18 cellular contexts compared by ENCODE assay signal in the genomic region with DNA sequence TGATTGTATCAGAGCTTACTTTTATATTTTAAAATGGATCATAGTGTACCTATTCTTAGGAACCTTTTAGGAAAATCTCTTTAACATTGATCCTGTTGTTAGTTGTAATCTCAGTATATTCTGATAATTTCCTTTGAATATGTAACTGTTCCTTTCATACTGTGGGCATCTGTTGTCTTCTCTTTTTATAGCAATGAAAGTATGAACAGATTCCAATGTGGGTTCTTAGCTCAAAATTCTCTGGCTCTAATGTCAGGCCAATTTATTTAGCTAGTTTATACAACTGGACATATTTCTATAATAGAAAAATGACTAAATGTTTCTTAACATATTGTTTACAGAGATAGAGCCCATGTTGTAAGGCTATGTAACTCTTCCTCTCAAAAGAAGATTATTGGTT.
A peak's percentile ranks its signal among the peaks of the same experiment; 100 is the strongest.
DNase-seq lines count a peak whose midpoint lies in the region; ATAC-seq, FAIRE-seq and TF ChIP-seq lines count a peak whose summit lies in the region.
"Had no signal": no experiment of that assay in that cellular context is flagged by ENCODE, and none has a peak within 500 bp of the region (broad histone marks: within the 10 kb centered on the region; RNA-seq: fewer than 3 reads in every experiment).

No MANE protein-coding gene starts in this region.

- intact Hi-C loops in pancreas (cut with DNase I) = no loop called here

- DNase-seq in AG10803 (ENCODE audit: low read depth) (peak; percentile 15), cerebellum (ENCODE audit: low spot score) (peak; percentile 19), pancreas (no peak)
- no peak for DNase-seq in activated CD8-positive, alpha-beta memory T cell treated with anti-CD3 and anti-CD28 coated beads, Interleukin-2, amount 10 ng/mL, durations not matched to agents 7 days and 5 days
- DNase-seq: CD4-positive, CD25-positive, alpha-beta regulatory T cell; H7; Kasumi-1; NCI-H1417 treated with DMSO at 0.1 percent for 48 hours; NCI-H187 treated with DMSO at 0.1 percent for 48 hours; NCI-H2107; NCI-H510A; NCI-H748 treated with DMSO at 0.1 percent for 48 hours; SIG-M5 had no signal

- no peak for TF ChIP-seq CTCF in AG10803 (conservative IDR thresholded peaks at IDR 0.05; ENCODE audit: low read length)
- TF ChIP-seq CTCF in DOHH2 (IDR thresholded peaks at IDR 0.05; ENCODE audit: low read depth, low read length, poor library complexity, severe bottlenecking) = no peak
- no peak for TF ChIP-seq CTCF in pancreas (IDR thresholded peaks at IDR 0.05)

- H3K27ac ChIP-seq in DOHH2 (ENCODE audit: low read depth, low read length) = peak overlapping the region; percentile 85
- H3K27ac ChIP-seq in pancreas = no peak overlapping the region

- H3K27ac Mint-ChIP-seq in activated CD8-positive, alpha-beta memory T cell treated with anti-CD3 and anti-CD28 coated beads, Interleukin-2, amount 10 ng/mL, durations not matched to agents 7 days and 5 days = no peak overlapping the region
- H3K27ac Mint-ChIP-seq in activated T-helper 17 cell treated with anti-CD3 and anti-CD28 coated beads, Interleukin-2, amount 50 U/mL, for 72 hours = no peak overlapping the region
- H3K27ac Mint-ChIP-seq: CD4-positive, CD25-positive, alpha-beta regulatory T cell had no signal

- H3K9me3 Mint-ChIP-seq in activated CD8-positive, alpha-beta memory T cell treated with anti-CD3 and anti-CD28 coated beads, Interleukin-2, amount 10 ng/mL, durations not matched to agents 7 days and 5 days (ENCODE audit: low read depth) = no peaks in the 10 kb centered on the region
- no peaks in the 10 kb centered on the region for H3K9me3 Mint-ChIP-seq in activated T-helper 17 cell treated with anti-CD3 and anti-CD28 coated beads, Interleukin-2, amount 50 U/mL, for 72 hours

- no peak for ATAC-seq in pancreas
- ATAC-seq in GM18511 (IDR thresholded peaks at IDR 0.05; ENCODE audit: unreplicated experiment) = no peak
- no peak for ATAC-seq in HG02852 (IDR thresholded peaks at IDR 0.05; ENCODE audit: unreplicated experiment)
- ATAC-seq in activated CD8-positive, alpha-beta memory T cell treated with anti-CD3 and anti-CD28 coated beads, Interleukin-2, amount 10 ng/mL, durations not matched to agents 7 days and 5 days = no peak
- no peak for ATAC-seq in activated T-helper 17 cell treated with anti-CD3 and anti-CD28 coated beads, Interleukin-2, amount 50 U/mL, for 72 hours (replicated peaks)
- ATAC-seq: Panc1 had no signal

- H3K27me3 Mint-ChIP-seq in activated CD8-positive, alpha-beta memory T cell treated with anti-CD3 and anti-CD28 coated beads, Interleukin-2, amount 10 ng/mL, durations not matched to agents 7 days and 5 days = peaks cover 12% of the 10 kb centered on the region
- H3K27me3 Mint-ChIP-seq in activated T-helper 17 cell treated with anti-CD3 and anti-CD28 coated beads, Interleukin-2, amount 50 U/mL, for 72 hours = peaks cover 7% of the 10 kb centered on the region
- H3K27me3 Mint-ChIP-seq: CD4-positive, CD25-positive, alpha-beta regulatory T cell had no signal

- CTCF ChIA-PET in activated CD8-positive, alpha-beta memory T cell treated with anti-CD3 and anti-CD28 coated beads, Interleukin-2, amount 10 ng/mL, durations not matched to agents 7 days and 5 days (lab: Charles Lee) = no interaction called here

- H3K4me1 ChIP-seq in DOHH2 (ENCODE audit: control insufficient read depth, low read length) (peaks cover 89% of the 10 kb centered on the region), pancreas (peaks cover 0 to 10% (median 0%) of the 10 kb centered on the region in 3 donors)

- peak overlapping the region; percentile 80 for H3K4me2 ChIP-seq in DOHH2 (ENCODE audit: low read length)

- H3K36me3 Mint-ChIP-seq in activated CD8-positive, alpha-beta memory T cell treated with anti-CD3 and anti-CD28 coated beads, Interleukin-2, amount 10 ng/mL, durations not matched to agents 7 days and 5 days = no peaks in the 10 kb centered on the region
- H3K36me3 Mint-ChIP-seq in activated T-helper 17 cell treated with anti-CD3 and anti-CD28 coated beads, Interleukin-2, amount 50 U/mL, for 72 hours (ENCODE audit: low read depth) = no peaks in the 10 kb centered on the region
- H3K36me3 Mint-ChIP-seq: CD4-positive, CD25-positive, alpha-beta regulatory T cell had no signal

- H3K4me1 Mint-ChIP-seq in activated CD8-positive, alpha-beta memory T cell treated with anti-CD3 and anti-CD28 coated beads, Interleukin-2, amount 10 ng/mL, durations not matched to agents 7 days and 5 days = no peaks in the 10 kb centered on the region
- H3K4me1 Mint-ChIP-seq in activated T-helper 17 cell treated with anti-CD3 and anti-CD28 coated beads, Interleukin-2, amount 50 U/mL, for 72 hours = no peaks in the 10 kb centered on the region

- peak; percentile 5 for FAIRE-seq in pancreas (lab: Jason Lieb, UNC)

- no peak overlapping the region for H3K4me3 ChIP-seq in AG10803 (ENCODE audit: low read length)
- H3K4me3 ChIP-seq in DOHH2 (ENCODE audit: low read length) = peak overlapping the region; percentile 59
- H3K4me3 ChIP-seq in pancreas = no peak overlapping the region

- H3K4me3 Mint-ChIP-seq in activated CD8-positive, alpha-beta memory T cell treated with anti-CD3 and anti-CD28 coated beads, Interleukin-2, amount 10 ng/mL, durations not matched to agents 7 days and 5 days = no peak overlapping the region
- no peak overlapping the region for H3K4me3 Mint-ChIP-seq in activated T-helper 17 cell treated with anti-CD3 and anti-CD28 coated beads, Interleukin-2, amount 50 U/mL, for 72 hours
- H3K4me3 Mint-ChIP-seq: CD4-positive, CD25-positive, alpha-beta regulatory T cell had no signal

- peaks cover 61% of the 10 kb centered on the region for H3K79me2 ChIP-seq in DOHH2 (ENCODE audit: control insufficient read depth, low read length)

- H4K20me1 ChIP-seq in DOHH2 (ENCODE audit: control insufficient read depth, insufficient read depth, low read depth, low read length) = no peaks in the 10 kb centered on the region

- H3K9me3 ChIP-seq in DOHH2 (ENCODE audit: control insufficient read depth, insufficient read depth, low read length) (no peaks in the 10 kb centered on the region), pancreas (no peaks in the 10 kb centered on the region)

- peaks cover 28% of the 10 kb centered on the region for H3F3A ChIP-seq in DOHH2 (ENCODE audit: control insufficient read depth, insufficient read depth)

- no peaks in the 10 kb centered on the region for H3K36me3 ChIP-seq in DOHH2 (ENCODE audit: control insufficient read depth, low read length)
- H3K36me3 ChIP-seq in pancreas = no peaks in the 10 kb centered on the region

- H3K27me3 ChIP-seq in DOHH2 (ENCODE audit: control insufficient read depth, low read length) = no peaks in the 10 kb centered on the region
- no peaks in the 10 kb centered on the region for H3K27me3 ChIP-seq in pancreas

- no peaks in the 10 kb centered on the region for H3K9me2 ChIP-seq in DOHH2 (replicated peaks; ENCODE audit: control insufficient read depth, low read length)

Comparison
In these comparisons a context has a peak if more than half of its experiments do, and no peak if none do; other contexts are left out.
1. DNase-seq: peak in AG10803 (single experiment) and cerebellum (single experiment); none in pancreas (0 of 6) and activated CD8-positive, alpha-beta memory T cell treated with anti-CD3 and anti-CD28 coated beads, Interleukin-2, amount 10 ng/mL, durations not matched to agents 7 days and 5 days (single experiment).